9 cellular contexts compared by ENCODE assay signal in genomic region chr2:106638043-106638442, GRCh38.
DNase-seq lines count a peak whose midpoint lies in the region; TF ChIP-seq lines count a peak whose summit lies in the region.
"Had no signal": no experiment of that assay in that cellular context is flagged by ENCODE, and none has a peak within 500 bp of the region (broad histone marks: within the 10 kb centered on the region; RNA-seq: fewer than 3 reads in every experiment).

No MANE protein-coding gene starts in this region.

- H3K9me3 ChIP-seq in sigmoid colon (no peaks in the 10 kb centered on the region), HAP-1 (no peaks in the 10 kb centered on the region)
- H3K9me3 ChIP-seq: BLaER1 had no signal

- in situ Hi-C loops in HAP-1 (cut with MboI; ENCODE audit: low sequenced_read_pairs): no loop called here

- intact Hi-C loops in sigmoid colon (cut with DNase I): loop anchor here (5.0 kb wide), 1 partner anchor 1294 kb away; no protein-coding TSS in a partner anchor

- no peak overlapping the region for H3K27ac ChIP-seq in sigmoid colon
- H3K27ac ChIP-seq: BLaER1 had no signal

- H3K4me3 ChIP-seq in epithelial cell of proximal tubule (ENCODE audit: low read depth, low read length): no peak overlapping the region
- H3K4me3 ChIP-seq in sigmoid colon: no peak overlapping the region
- H3K4me3 ChIP-seq in HAP-1: no peak overlapping the region
- H3K4me3 ChIP-seq: BLaER1 had no signal

- DNase-seq in NCI-H1092 treated with DMSO at 0.1 percent for 48 hours (lab: John Stamatoyannopoulos, UW): peak; percentile 14
- no peak for DNase-seq in NCI-H1092 (lab: John Stamatoyannopoulos, UW)
- DNase-seq in NCI-H69 (lab: John Stamatoyannopoulos, UW): peak; percentile 51
- DNase-seq in epithelial cell of proximal tubule (ENCODE audit: low read depth): no peak
- no peak for DNase-seq in sigmoid colon
- DNase-seq in retina: no peak
- no peak for DNase-seq in HAP-1 (ENCODE audit: low spot score in 2 of 2)
- DNase-seq in ureter (ENCODE audit: low spot score): no peak

- 0 to 1% methylated on average over 1 of the region's 1 CpG for WGBS in sigmoid colon, 2 donors

- peak; percentile 52 for TF ChIP-seq CTCF in epithelial cell of proximal tubule (conservative IDR thresholded peaks at IDR 0.05; ENCODE audit: low read depth, low read length)
- TF ChIP-seq CTCF in sigmoid colon (IDR thresholded peaks at IDR 0.05): peak in 3 of 4 experiments; percentile 15 to 52 (median 23)

- H3K36me3 ChIP-seq in sigmoid colon (no peaks in the 10 kb centered on the region), HAP-1 (replicated peaks) (no peaks in the 10 kb centered on the region)
- H3K36me3 ChIP-seq: BLaER1 had no signal

- H3K27me3 ChIP-seq in sigmoid colon: no peaks in the 10 kb centered on the region
- no peaks in the 10 kb centered on the region for H3K27me3 ChIP-seq in HAP-1 (ENCODE audit: low read depth)
- H3K27me3 ChIP-seq: BLaER1 had no signal

- H3K4me1 ChIP-seq in sigmoid colon: peaks cover 0 to 33% (median 16%) of the 10 kb centered on the region in 4 donors
- no peaks in the 10 kb centered on the region for H3K4me1 ChIP-seq in HAP-1
- H3K4me1 ChIP-seq: BLaER1 had no signal

- no peak for TF ChIP-seq POLR2A in sigmoid colon (IDR thresholded peaks at IDR 0.05)

- TF ChIP-seq EP300 in sigmoid colon (IDR thresholded peaks at IDR 0.05): no peak

Comparison
In these comparisons a context has a peak if more than half of its experiments do, and no peak if none do; other contexts are left out.
1. DNase-seq: peak in NCI-H1092 treated with DMSO at 0.1 percent for 48 hours (single experiment) and NCI-H69 (single experiment); none in NCI-H1092 (single experiment), epithelial cell of proximal tubule (single experiment), sigmoid colon (single experiment), retina (single experiment), HAP-1 (0 of 2) and ureter (single experiment).